In genomic region chr20:49447946-49448809, GRCh38 we compare ENCODE assay signal across 12 cellular contexts. TPM values are rescaled to one million over a fixed set of nuclear protein-coding genes. Genes with fewer than 3 reads are reported as not detected.
DNase-seq lines count a peak whose midpoint lies in the region; ATAC-seq and TF ChIP-seq lines count a peak whose summit lies in the region.
"Had no signal": no experiment of that assay in that cellular context is flagged by ENCODE, and none has a peak within 500 bp of the region (broad histone marks: within the 10 kb centered on the region; RNA-seq: fewer than 3 reads in every experiment).

No MANE protein-coding gene starts in this region.

- no peak for TF ChIP-seq CTCF in ascending aorta (IDR thresholded peaks at IDR 0.05)
- TF ChIP-seq CTCF in gastroesophageal sphincter (IDR thresholded peaks at IDR 0.05), result no peak
- no peak for TF ChIP-seq CTCF in omental fat pad (IDR thresholded peaks at IDR 0.05)
- no peak for TF ChIP-seq CTCF in vagina (IDR thresholded peaks at IDR 0.05)

- no peaks in the 10 kb centered on the region for H3K9me3 ChIP-seq in ascending aorta
- H3K9me3 ChIP-seq in gastroesophageal sphincter, result no peaks in the 10 kb centered on the region
- H3K9me3 ChIP-seq in vagina, result no peaks in the 10 kb centered on the region
- H3K9me3 ChIP-seq: MG63 had no signal

- no peak for TF ChIP-seq EP300 in gastroesophageal sphincter (IDR thresholded peaks at IDR 0.05)

- 40% methylated on average over 4 of the region's 5 CpGs; no CpG with 5 or more reads in 1 of the 2 donors for WGBS in gastroesophageal sphincter (ENCODE audit: low coverage in 1 of 2), 2 donors

- no peak for TF ChIP-seq POLR2A in gastroesophageal sphincter (IDR thresholded peaks at IDR 0.05)
- TF ChIP-seq POLR2A in vagina (IDR thresholded peaks at IDR 0.05), result no peak

- intact Hi-C loops in ascending aorta (cut with DNase I) (no loop called here), vagina (cut with DNase I) (no loop called here)

- H3K36me3 ChIP-seq in ascending aorta (no peaks in the 10 kb centered on the region), gastroesophageal sphincter (no peaks in the 10 kb centered on the region), vagina (no peaks in the 10 kb centered on the region)

- DNase-seq in ascending aorta (ENCODE audit: low spot score in 2 of 2) (peak in 1 of 2 donors; percentile 67), omental fat pad (ENCODE audit: low spot score) (no peak), vagina (ENCODE audit: extremely low spot score in 2 of 2) (no peak), NCI-H1436 treated with DMSO at 0.1 percent for 48 hours (lab: John Stamatoyannopoulos, UW) (no peak)
- DNase-seq in effector CD8-positive, alpha-beta T cell (lab: John Stamatoyannopoulos, UW), result no peak
- DNase-seq: activated CD8-positive, alpha-beta memory T cell treated with anti-CD3 and anti-CD28 coated beads, Interleukin-2, amount 10 ng/mL, durations not matched to agents 7 days and 5 days; hippocampal formation; mammary epithelial cell; MG63; NCI-H510A had no signal

- H3K4me1 ChIP-seq in ascending aorta, result peaks cover 18 to 34% of the 10 kb centered on the region in 2 donors
- peaks cover 22 to 100% (median 44%) of the 10 kb centered on the region in 3 donors for H3K4me1 ChIP-seq in gastroesophageal sphincter
- H3K4me1 ChIP-seq in vagina, result peaks cover 27% of the 10 kb centered on the region

- H3K4me3 ChIP-seq in ascending aorta (no peak overlapping the region), gastroesophageal sphincter (no peak overlapping the region), vagina (no peak overlapping the region)
- H3K4me3 ChIP-seq: MG63 had no signal

- H3K27me3 ChIP-seq in ascending aorta (no peaks in the 10 kb centered on the region), gastroesophageal sphincter (no peaks in the 10 kb centered on the region), vagina (no peaks in the 10 kb centered on the region)
- H3K27me3 ChIP-seq: MG63 had no signal

- peak; percentile 46 for ATAC-seq in gastroesophageal sphincter
- peak; percentile 49 for ATAC-seq in omental fat pad (ENCODE audit: low FRiP score)
- ATAC-seq in GM21737 (IDR thresholded peaks at IDR 0.05; ENCODE audit: unreplicated experiment), result no peak
- ATAC-seq: activated CD8-positive, alpha-beta memory T cell treated with anti-CD3 and anti-CD28 coated beads, Interleukin-2, amount 10 ng/mL, durations not matched to agents 7 days and 5 days had no signal

- H3K27ac ChIP-seq in ascending aorta (peak overlapping the region; percentile 67 to 70), gastroesophageal sphincter (peak overlapping the region; percentile 83 to 87 (median 84)), vagina (peak overlapping the region; percentile 72)

RNA-seq across cellular contexts. Expression of gene KCNB1, which starts 34.3 kb away (rescaled TPM):
- total RNA-seq in ascending aorta, result not detected
- total RNA-seq in gastroesophageal sphincter, result 10 to 100 TPM; 26.3 to 44.1 (median 38.0) TPM
- 10 to 100 TPM; 15.0 to 34.4 (median 22.9) TPM for total RNA-seq in omental fat pad
- 2.0 TPM for total RNA-seq in vagina
